9 cellular contexts compared by ENCODE assay signal in genomic region chr3:133038731-133039398, GRCh38. TPM values are rescaled to one million over a fixed set of nuclear protein-coding genes. Genes with fewer than 3 reads are reported as not detected.
DNase-seq lines count a peak whose midpoint lies in the region; ATAC-seq, FAIRE-seq and TF ChIP-seq lines count a peak whose summit lies in the region.
"Had no signal": no experiment of that assay in that cellular context is flagged by ENCODE, and none has a peak within 500 bp of the region (broad histone marks: within the 10 kb centered on the region; RNA-seq: fewer than 3 reads in every experiment).

No MANE protein-coding gene starts in this region.

- peak overlapping the region in 1 of 2 donors; percentile 39 for H3K27ac ChIP-seq in left lung
- H3K27ac ChIP-seq in suprapubic skin: no peak overlapping the region

- no peaks in the 10 kb centered on the region for H3K36me3 ChIP-seq in bronchial epithelial cell (ENCODE audit: control insufficient read depth, insufficient read depth, low read length)
- no peaks in the 10 kb centered on the region for H3K36me3 ChIP-seq in left lung
- no peaks in the 10 kb centered on the region for H3K36me3 ChIP-seq in suprapubic skin

- H3K4me1 ChIP-seq in left lung: peaks cover 0 to 22% of the 10 kb centered on the region in 2 donors
- peaks cover 24% of the 10 kb centered on the region for H3K4me1 ChIP-seq in suprapubic skin

- ATAC-seq in HG02852 (IDR thresholded peaks at IDR 0.05; ENCODE audit: unreplicated experiment): peak; percentile 17
- ATAC-seq in left lung: peak; percentile 48
- ATAC-seq in HG02571 (IDR thresholded peaks at IDR 0.05; ENCODE audit: unreplicated experiment): no peak

- H3K27me3 ChIP-seq in bronchial epithelial cell (ENCODE audit: control insufficient read depth, insufficient read depth, low read length) (peaks cover 33% of the 10 kb centered on the region), left lung (peaks cover 0 to 46% of the 10 kb centered on the region in 2 donors), suprapubic skin (peaks cover 12% of the 10 kb centered on the region)

- TF ChIP-seq EP300 in suprapubic skin (IDR thresholded peaks at IDR 0.05): no peak

- intact Hi-C loops in left lung (cut with DNase I): loop anchor here in 1 of 2 donors (5.0 kb wide), 1 partner anchor 307 kb away; no protein-coding TSS in a partner anchor

- H3K4me3 ChIP-seq in bronchial epithelial cell (ENCODE audit: low read depth, low read length): peak overlapping the region; percentile 37
- H3K4me3 ChIP-seq in left lung: peak overlapping the region; percentile 70 to 81
- peak overlapping the region; percentile 56 for H3K4me3 ChIP-seq in suprapubic skin

- TF ChIP-seq CTCF in bronchial epithelial cell (IDR thresholded peaks at IDR 0.05; ENCODE audit: insufficient read depth, low read length, severe bottlenecking) (no peak), left lung (IDR thresholded peaks at IDR 0.05) (no peak), suprapubic skin (IDR thresholded peaks at IDR 0.05) (no peak)

- H3K9me3 ChIP-seq in left lung (no peaks in the 10 kb centered on the region), suprapubic skin (no peaks in the 10 kb centered on the region)

- 4% methylated on average over 29 of the region's 32 CpGs for WGBS in suprapubic skin

- no peak for TF ChIP-seq POLR2A in suprapubic skin (IDR thresholded peaks at IDR 0.05)

- DNase-seq in AG20443 (ENCODE audit: low spot score) (peak; percentile 44), bronchial epithelial cell (ENCODE audit: low read depth) (no peak), left lung (peak; percentile 37 to 85), suprapubic skin (ENCODE audit: low spot score in 2 of 2) (no peak), ureter (ENCODE audit: low spot score) (no peak)
- no peak for DNase-seq in activated CD4-positive, CD25-positive, alpha-beta regulatory T cell treated with anti-CD3 and anti-CD28 coated beads, Interleukin-2, amount 50 U/mL, for 72 hours

- no peak for FAIRE-seq in bronchial epithelial cell (lab: Jason Lieb, UNC)
- FAIRE-seq: colon had no signal

RNA-seq across cellular contexts. Expression of gene TMEM108, which starts 0.7 kb away (rescaled TPM):
- total RNA-seq in bronchial epithelial cell (not detected in 2 replicates), left lung (10 to 100 TPM; 18.5 to 19.3 TPM), suprapubic skin (1 to 10 TPM in 2 of 4 donors, under 1 TPM in 2; 0.70 to 4.0 (median 1.4) TPM), ureter (1.5 TPM)

Comparison
In these comparisons a context has a peak if more than half of its experiments do, and no peak if none do; other contexts are left out.
1. DNase-seq: peak in AG20443 (single experiment) and left lung (2 of 2); none in bronchial epithelial cell (single experiment), suprapubic skin (0 of 2), ureter (single experiment) and activated CD4-positive, CD25-positive, alpha-beta regulatory T cell treated with anti-CD3 and anti-CD28 coated beads, Interleukin-2, amount 50 U/mL, for 72 hours (single experiment).
2. Peak in every context shown above with its lines, with median percentiles within 50 percentile points of each other: H3K4me3 ChIP-seq.